In genomic region chr20:47669157-47669425, GRCh38 we compare ENCODE assay signal across 21 cellular contexts.
DNase-seq lines count a peak whose midpoint lies in the region; ATAC-seq, FAIRE-seq and TF ChIP-seq lines count a peak whose summit lies in the region.
"Had no signal": no experiment of that assay in that cellular context is flagged by ENCODE, and none has a peak within 500 bp of the region (broad histone marks: within the 10 kb centered on the region; RNA-seq: fewer than 3 reads in every experiment).

No MANE protein-coding gene starts in this region.

- CTCF ChIA-PET in Caco-2 (lab: Charles Lee), result interaction anchor here (0.5 to 1.2 kb wide), 3 partner anchors 9 to 449 kb away, joined by 3 to 5 read pairs (median 3); no protein-coding TSS in a partner anchor

- no peak overlapping the region for H3K9ac ChIP-seq in astrocyte (ENCODE audit: low read length)

- POLR2A ChIA-PET in Caco-2 (lab: Charles Lee), result no interaction called here

- H3K27ac ChIP-seq in astrocyte (ENCODE audit: low read depth, low read length) (no peak overlapping the region), right cardiac atrium (ENCODE audit: low read length) (no peak overlapping the region), GM23338 (ENCODE audit: low read depth) (no peak overlapping the region)
- H3K27ac ChIP-seq: Peyer's patch, SJSA1 had no signal

- H3K79me2 ChIP-seq in astrocyte (ENCODE audit: insufficient read depth, low read length), result no peaks in the 10 kb centered on the region
- no peaks in the 10 kb centered on the region for H3K79me2 ChIP-seq in GM23338 (replicated peaks; ENCODE audit: insufficient read depth)

- H3K27me3 Mint-ChIP-seq in Caco-2 (ENCODE audit: insufficient read depth, unreplicated experiment), result no peaks in the 10 kb centered on the region
- H3K27me3 Mint-ChIP-seq in HFFc6 (ENCODE audit: insufficient read depth), result peaks cover 27% of the 10 kb centered on the region
- peaks cover 5% of the 10 kb centered on the region for H3K27me3 Mint-ChIP-seq in astrocyte (ENCODE audit: low read depth, unreplicated experiment)
- no peaks in the 10 kb centered on the region for H3K27me3 Mint-ChIP-seq in neural crest cell (ENCODE audit: low read depth)
- H3K27me3 Mint-ChIP-seq in GM23338 (ENCODE audit: insufficient read depth, low read depth, poor library complexity), result peaks cover 5% of the 10 kb centered on the region

- H3K4me1 ChIP-seq in Caco-2 (peaks cover 6% of the 10 kb centered on the region), astrocyte (ENCODE audit: insufficient read depth, low read length) (no peaks in the 10 kb centered on the region), right cardiac atrium (ENCODE audit: control insufficient read depth, insufficient read depth, low read length) (no peaks in the 10 kb centered on the region), GM23338 (ENCODE audit: insufficient read depth) (peaks cover 6% of the 10 kb centered on the region; the same call in 1 of the 2 replicates)
- H3K4me1 ChIP-seq: BE2C, SJSA1 had no signal

- H3K36me3 Mint-ChIP-seq in Caco-2 (ENCODE audit: insufficient read depth, unreplicated experiment) (peaks cover 71% of the 10 kb centered on the region), HFFc6 (ENCODE audit: low read depth) (no peaks in the 10 kb centered on the region), astrocyte (ENCODE audit: low read depth, unreplicated experiment) (peaks cover 8% of the 10 kb centered on the region), neural crest cell (ENCODE audit: low read depth) (no peaks in the 10 kb centered on the region), GM23338 (ENCODE audit: low read depth) (no peaks in the 10 kb centered on the region; the same call in 2 of the 3 replicates)

- DNase-seq in Caco-2, result no peak
- DNase-seq in HFFc6, result no peak
- no peak for DNase-seq in astrocyte (ENCODE audit: low read depth)
- no peak for DNase-seq in neural crest cell (ENCODE audit: low read depth, low spot score)
- no peak for DNase-seq in right cardiac atrium
- no peak for DNase-seq in GM23338 (ENCODE audit: low spot score)
- DNase-seq in Kasumi-1 (lab: John Stamatoyannopoulos, UW), result no peak
- DNase-seq: BE2C, DMS 273 treated with DMSO at 0.1 percent for 48 hours, DMS79 treated with DMSO at 0.1 percent for 48 hours, H9, MM.1S, NCI-H1048, NCI-H1417 treated with DMSO at 0.1 percent for 48 hours, NCI-H187, NCI-H446, NCI-H526, Peyer's patch had no signal

- H3K4me3 ChIP-seq in Caco-2 (ENCODE audit: low read depth, low read length) (no peak overlapping the region), astrocyte (ENCODE audit: insufficient read depth, low read depth, low read length) (no peak overlapping the region), right cardiac atrium (ENCODE audit: low read length) (no peak overlapping the region), GM23338 (no peak overlapping the region)
- H3K4me3 ChIP-seq: Peyer's patch, SJSA1 had no signal

- H3K4me1 Mint-ChIP-seq in Caco-2 (ENCODE audit: low read depth, unreplicated experiment), result peaks cover 8% of the 10 kb centered on the region
- H3K4me1 Mint-ChIP-seq in HFFc6 (ENCODE audit: low read depth), result 0 out of 2 replicates have a peak, but pooled peaks cover 1% of the 10 kb centered on the region
- H3K4me1 Mint-ChIP-seq in astrocyte (ENCODE audit: low read depth, unreplicated experiment), result peaks cover 1% of the 10 kb centered on the region
- H3K4me1 Mint-ChIP-seq in neural crest cell, result peaks cover 6% of the 10 kb centered on the region
- peaks cover 14% of the 10 kb centered on the region for H3K4me1 Mint-ChIP-seq in GM23338

- TF ChIP-seq CTCF in Caco-2 (IDR thresholded peaks at IDR 0.05; ENCODE audit: insufficient read depth in 1 of 2, low read depth in 1 of 2, low read length in 1 of 2, severe bottlenecking in 1 of 2, unreplicated experiment in 1 of 2), result no peak
- TF ChIP-seq CTCF in HFFc6 (IDR thresholded peaks at IDR 0.05), result no peak
- TF ChIP-seq CTCF in astrocyte (IDR thresholded peaks at IDR 0.05; ENCODE audit: insufficient read depth, low read depth, low read length), result no peak
- no peak for TF ChIP-seq CTCF in neural crest cell (conservative IDR thresholded peaks at IDR 0.05)
- TF ChIP-seq CTCF in GM23338 (conservative IDR thresholded peaks at IDR 0.05; ENCODE audit: low read depth in 2 of 2), result no peak

- H3K9me2 ChIP-seq in GM23338 (ENCODE audit: insufficient read depth), result no peaks in the 10 kb centered on the region

- H3K4me2 ChIP-seq in astrocyte (ENCODE audit: low read length) (no peak overlapping the region), GM23338 (no peak overlapping the region)

- H3K9me3 ChIP-seq in Caco-2 (no peaks in the 10 kb centered on the region), astrocyte (ENCODE audit: insufficient read depth, low read depth, low read length) (no peaks in the 10 kb centered on the region), right cardiac atrium (ENCODE audit: control insufficient read depth, low read length) (no peaks in the 10 kb centered on the region)
- H3K9me3 ChIP-seq: BE2C, Peyer's patch, SJSA1 had no signal

- H3K36me3 ChIP-seq in Caco-2 (ENCODE audit: control insufficient read depth, insufficient read depth, low read length) (no peaks in the 10 kb centered on the region), astrocyte (ENCODE audit: insufficient read depth, low read length) (no peaks in the 10 kb centered on the region), GM23338 (ENCODE audit: insufficient read depth) (no peaks in the 10 kb centered on the region)
- H3K36me3 ChIP-seq: SJSA1 had no signal

- H3K27me3 ChIP-seq in Caco-2 (replicated peaks; ENCODE audit: control insufficient read depth, insufficient read depth, low read length), result no peaks in the 10 kb centered on the region
- no peaks in the 10 kb centered on the region for H3K27me3 ChIP-seq in astrocyte (ENCODE audit: insufficient read depth, low read length)
- H3K27me3 ChIP-seq in right cardiac atrium (ENCODE audit: control insufficient read depth, insufficient read depth), result no peaks in the 10 kb centered on the region
- H3K27me3 ChIP-seq in GM23338 (ENCODE audit: insufficient read depth), result no peaks in the 10 kb centered on the region
- H3K27me3 ChIP-seq: BE2C, Peyer's patch, SJSA1 had no signal

- ATAC-seq in right cardiac atrium, result no peak
- no peak for ATAC-seq in GM23338
- ATAC-seq in HG02759 (IDR thresholded peaks at IDR 0.05; ENCODE audit: unreplicated experiment), result no peak
- ATAC-seq: Right ventricle myocardium inferior had no signal

- no peaks in the 10 kb centered on the region for H3F3A ChIP-seq in GM23338 (replicated peaks; ENCODE audit: low read depth)

- intact Hi-C loops in Caco-2 (cut with micrococcal nuclease; ENCODE audit: unreplicated experiment), result no loop called here
- intact Hi-C loops in right cardiac atrium (cut with DNase I), result no loop called here

- FAIRE-seq in astrocyte (lab: Jason Lieb, UNC), result no peak

- H3K4me3 Mint-ChIP-seq in Caco-2 (ENCODE audit: unreplicated experiment), result no peak overlapping the region
- H3K4me3 Mint-ChIP-seq in HFFc6, result no peak overlapping the region
- H3K4me3 Mint-ChIP-seq in astrocyte (ENCODE audit: unreplicated experiment), result peak overlapping the region; percentile 20
- no peak overlapping the region for H3K4me3 Mint-ChIP-seq in neural crest cell
- H3K4me3 Mint-ChIP-seq in GM23338, result no peak overlapping the region
- H3K4me3 Mint-ChIP-seq: H9 had no signal

- no TSS peak for BruUV-seq in Caco-2 (replicated peaks; lab: Mats Ljungman, UMichigan)

- peaks cover 3% of the 10 kb centered on the region for H4K20me1 ChIP-seq in astrocyte (ENCODE audit: insufficient read depth, low read length)
- H4K20me1 ChIP-seq in GM23338 (replicated peaks; ENCODE audit: insufficient read depth), result no peaks in the 10 kb centered on the region; the same call in 1 of the 2 replicates

- H3K9me3 Mint-ChIP-seq in Caco-2 (ENCODE audit: unreplicated experiment) (no peaks in the 10 kb centered on the region), HFFc6 (no peaks in the 10 kb centered on the region), astrocyte (ENCODE audit: unreplicated experiment) (no peaks in the 10 kb centered on the region), neural crest cell (no peaks in the 10 kb centered on the region), GM23338 (no peaks in the 10 kb centered on the region)

- H2AFZ ChIP-seq in astrocyte (ENCODE audit: low read depth, low read length), result no peak overlapping the region
- H2AFZ ChIP-seq in GM23338, result no peak overlapping the region

- 95% methylated on average over 8 of the region's 8 CpGs for WGBS in right cardiac atrium

- H3K27ac Mint-ChIP-seq in Caco-2 (ENCODE audit: unreplicated experiment) (peak overlapping the region; percentile 14), HFFc6 (peak overlapping the region; percentile 1; the same call in 1 of the 2 replicates), astrocyte (ENCODE audit: unreplicated experiment) (no peak overlapping the region), neural crest cell (ENCODE audit: unreplicated experiment) (peak overlapping the region; percentile 73), GM23338 (no peak overlapping the region)
- H3K27ac Mint-ChIP-seq: H9 had no signal

TF ChIP-seq in GM23338, 12 proteins besides CTCF, POLR2A, EP300 and RAD21 (continues in another document):
- no peak for TF ChIP-seq POLR2AphosphoS5 (IDR thresholded peaks at IDR 0.05; ENCODE audit: low read depth)
- TF ChIP-seq CREB1 (CRISPR knock-in tag; IDR thresholded peaks at IDR 0.05; ENCODE audit: low read depth), result no peak
- no peak for TF ChIP-seq ETS1 (IDR thresholded peaks at IDR 0.05)
- no peak for TF ChIP-seq NANOG (IDR thresholded peaks at IDR 0.05; ENCODE audit: borderline replicate concordance)
- no peak for TF ChIP-seq EZH2 (IDR thresholded peaks at IDR 0.05; ENCODE audit: low read depth, unreplicated experiment)
- TF ChIP-seq ZNF114 (CRISPR knock-in tag; IDR thresholded peaks at IDR 0.05), result no peak
- no peak for TF ChIP-seq ZNF331 (CRISPR knock-in tag; IDR thresholded peaks at IDR 0.05; ENCODE audit: low read depth)
- no peak for TF ChIP-seq STAT1 (IDR thresholded peaks at IDR 0.05; ENCODE audit: unreplicated experiment)

Comparison
In these comparisons a context has a peak if more than half of its experiments do, and no peak if none do; other contexts are left out.
1. H3K27ac Mint-ChIP-seq: peak in Caco-2 (single experiment), HFFc6 (single experiment) and neural crest cell (single experiment); none in astrocyte (single experiment) and GM23338 (single experiment).